ENCODE assay signal across 1 cellular context in the genomic region with DNA sequence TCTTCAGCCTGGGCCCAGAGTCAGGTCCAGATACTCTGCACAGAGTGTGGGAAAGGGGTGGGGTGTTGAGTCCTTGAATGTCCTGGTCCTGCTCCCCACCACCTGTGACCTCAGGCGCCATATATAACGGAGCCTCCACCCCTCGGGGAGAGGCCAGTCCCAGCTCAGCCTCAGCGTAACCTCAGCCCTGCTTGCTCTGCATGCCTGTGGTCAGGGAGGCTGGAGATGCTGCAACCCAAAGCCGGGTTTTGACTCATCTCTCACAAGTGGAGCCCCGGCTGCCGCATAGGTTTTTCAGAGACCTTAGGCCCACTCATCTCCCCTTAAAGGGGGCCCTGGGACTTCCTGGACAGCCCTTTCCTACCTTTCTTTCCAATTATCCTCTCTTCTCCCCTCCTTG.
A peak's percentile ranks its signal among the peaks of the same experiment; 100 is the strongest.
TF ChIP-seq lines count a peak whose summit lies in the region.

No MANE protein-coding gene starts in this region.

TF ChIP-seq in GM12878, 131 proteins besides CTCF, POLR2A, EP300 and RAD21 (continued from another document and continues in another):
- TF ChIP-seq ZBTB40 (IDR thresholded peaks at IDR 0.05; ENCODE audit: borderline replicate concordance) (no peak), ZNF592 (IDR thresholded peaks at IDR 0.05) (no peak), RELA (IDR thresholded peaks at IDR 0.05; ENCODE audit: borderline replicate concordance, partially characterized antibody) (peak; percentile 2), ZNF217 (IDR thresholded peaks at IDR 0.05) (no peak), EED (IDR thresholded peaks at IDR 0.05; ENCODE audit: low read depth) (peak; percentile 95), STAT3 (IDR thresholded peaks at IDR 0.05; ENCODE audit: low read depth, low read length) (no peak), RUNX3 (IDR thresholded peaks at IDR 0.05; ENCODE audit: low read length) (peak; percentile 99), CHD2 (IDR thresholded peaks at IDR 0.05; ENCODE audit: borderline replicate concordance, low read depth, low read length) (no peak), NR2C1 (IDR thresholded peaks at IDR 0.05) (no peak), RBBP5 (conservative IDR thresholded peaks at IDR 0.05) (no peak), TBL1XR1 (IDR thresholded peaks at IDR 0.05; ENCODE audit: low read depth, low read length) (peak; percentile 74; the same call in 1 of the 2 replicates), RB1 (IDR thresholded peaks at IDR 0.05; ENCODE audit: borderline replicate concordance) (no peak), MTA3 (IDR thresholded peaks at IDR 0.05; ENCODE audit: borderline replicate concordance, low read length) (no peak), BCL3 (IDR thresholded peaks at IDR 0.05; ENCODE audit: borderline replicate concordance, insufficient read depth, low read depth, low read length, poor library complexity, severe bottlenecking) (peak; percentile 69), REST (IDR thresholded peaks at IDR 0.05; ENCODE audit: low read depth, low read length) (no peak), MYB (IDR thresholded peaks at IDR 0.05; ENCODE audit: borderline replicate concordance, low read depth, low read length) (0 out of 2 replicates have a peak, but pooled peaks have one; percentile 26), POU2F2 (IDR thresholded peaks at IDR 0.05; ENCODE audit: borderline replicate concordance, low read depth, low read length) (peak; percentile 90), TCF3 (IDR thresholded peaks at IDR 0.05; ENCODE audit: borderline replicate concordance, insufficient read depth, low read depth, low read length) (no peak), E4F1 (IDR thresholded peaks at IDR 0.05; ENCODE audit: borderline replicate concordance, partially characterized antibody) (no peak), ESRRA (IDR thresholded peaks at IDR 0.05; ENCODE audit: low read length) (no peak), CHD4 (IDR thresholded peaks at IDR 0.05) (no peak), ZSCAN29 (IDR thresholded peaks at IDR 0.05) (no peak), RAD51 (IDR thresholded peaks at IDR 0.05) (no peak), HDAC6 (IDR thresholded peaks at IDR 0.05; ENCODE audit: unreplicated experiment) (no peak), CBX5 (IDR thresholded peaks at IDR 0.05; ENCODE audit: low read depth) (peak; percentile 83; the same call in 1 of the 2 replicates), CHD1 (IDR thresholded peaks at IDR 0.05; ENCODE audit: low read depth, low read length) (no peak), POLR2AphosphoS2 (IDR thresholded peaks at IDR 0.05; ENCODE audit: low read depth, low read length) (no peak), BCL11A (IDR thresholded peaks at IDR 0.05; ENCODE audit: low read depth, low read length) (peak; percentile 93)
- TF ChIP-seq, protein P1, sequence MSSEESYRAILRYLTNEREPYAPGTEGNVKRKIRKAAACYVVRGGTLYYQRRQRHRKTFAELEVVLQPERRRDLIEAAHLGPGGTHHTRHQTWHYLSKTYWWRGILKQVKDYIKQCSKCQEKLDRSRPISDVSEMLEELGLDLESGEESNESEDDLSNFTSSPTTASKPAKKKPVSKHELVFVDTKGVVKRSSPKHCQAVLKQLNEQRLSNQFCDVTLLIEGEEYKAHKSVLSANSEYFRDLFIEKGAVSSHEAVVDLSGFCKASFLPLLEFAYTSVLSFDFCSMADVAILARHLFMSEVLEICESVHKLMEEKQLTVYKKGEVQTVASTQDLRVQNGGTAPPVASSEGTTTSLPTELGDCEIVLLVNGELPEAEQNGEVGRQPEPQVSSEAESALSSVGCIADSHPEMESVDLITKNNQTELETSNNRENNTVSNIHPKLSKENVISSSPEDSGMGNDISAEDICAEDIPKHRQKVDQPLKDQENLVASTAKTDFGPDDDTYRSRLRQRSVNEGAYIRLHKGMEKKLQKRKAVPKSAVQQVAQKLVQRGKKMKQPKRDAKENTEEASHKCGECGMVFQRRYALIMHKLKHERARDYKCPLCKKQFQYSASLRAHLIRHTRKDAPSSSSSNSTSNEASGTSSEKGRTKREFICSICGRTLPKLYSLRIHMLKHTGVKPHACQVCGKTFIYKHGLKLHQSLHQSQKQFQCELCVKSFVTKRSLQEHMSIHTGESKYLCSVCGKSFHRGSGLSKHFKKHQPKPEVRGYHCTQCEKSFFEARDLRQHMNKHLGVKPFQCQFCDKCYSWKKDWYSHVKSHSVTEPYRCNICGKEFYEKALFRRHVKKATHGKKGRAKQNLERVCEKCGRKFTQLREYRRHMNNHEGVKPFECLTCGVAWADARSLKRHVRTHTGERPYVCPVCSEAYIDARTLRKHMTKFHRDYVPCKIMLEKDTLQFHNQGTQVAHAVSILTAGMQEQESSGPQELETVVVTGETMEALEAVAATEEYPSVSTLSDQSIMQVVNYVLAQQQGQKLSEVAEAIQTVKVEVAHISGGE (CRISPR knock-in tag; IDR thresholded peaks at IDR 0.05): no peak
- TF ChIP-seq, protein P2, sequence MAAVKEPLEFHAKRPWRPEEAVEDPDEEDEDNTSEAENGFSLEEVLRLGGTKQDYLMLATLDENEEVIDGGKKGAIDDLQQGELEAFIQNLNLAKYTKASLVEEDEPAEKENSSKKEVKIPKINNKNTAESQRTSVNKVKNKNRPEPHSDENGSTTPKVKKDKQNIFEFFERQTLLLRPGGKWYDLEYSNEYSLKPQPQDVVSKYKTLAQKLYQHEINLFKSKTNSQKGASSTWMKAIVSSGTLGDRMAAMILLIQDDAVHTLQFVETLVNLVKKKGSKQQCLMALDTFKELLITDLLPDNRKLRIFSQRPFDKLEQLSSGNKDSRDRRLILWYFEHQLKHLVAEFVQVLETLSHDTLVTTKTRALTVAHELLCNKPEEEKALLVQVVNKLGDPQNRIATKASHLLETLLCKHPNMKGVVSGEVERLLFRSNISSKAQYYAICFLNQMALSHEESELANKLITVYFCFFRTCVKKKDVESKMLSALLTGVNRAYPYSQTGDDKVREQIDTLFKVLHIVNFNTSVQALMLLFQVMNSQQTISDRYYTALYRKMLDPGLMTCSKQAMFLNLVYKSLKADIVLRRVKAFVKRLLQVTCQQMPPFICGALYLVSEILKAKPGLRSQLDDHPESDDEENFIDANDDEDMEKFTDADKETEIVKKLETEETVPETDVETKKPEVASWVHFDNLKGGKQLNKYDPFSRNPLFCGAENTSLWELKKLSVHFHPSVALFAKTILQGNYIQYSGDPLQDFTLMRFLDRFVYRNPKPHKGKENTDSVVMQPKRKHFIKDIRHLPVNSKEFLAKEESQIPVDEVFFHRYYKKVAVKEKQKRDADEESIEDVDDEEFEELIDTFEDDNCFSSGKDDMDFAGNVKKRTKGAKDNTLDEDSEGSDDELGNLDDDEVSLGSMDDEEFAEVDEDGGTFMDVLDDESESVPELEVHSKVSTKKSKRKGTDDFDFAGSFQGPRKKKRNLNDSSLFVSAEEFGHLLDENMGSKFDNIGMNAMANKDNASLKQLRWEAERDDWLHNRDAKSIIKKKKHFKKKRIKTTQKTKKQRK (IDR thresholded peaks at IDR 0.05; ENCODE audit: low read depth, low read length): no peak
- TF ChIP-seq, protein P3, sequence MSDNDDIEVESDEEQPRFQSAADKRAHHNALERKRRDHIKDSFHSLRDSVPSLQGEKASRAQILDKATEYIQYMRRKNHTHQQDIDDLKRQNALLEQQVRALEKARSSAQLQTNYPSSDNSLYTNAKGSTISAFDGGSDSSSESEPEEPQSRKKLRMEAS (IDR thresholded peaks at IDR 0.05; ENCODE audit: low read depth, low read length): no peak
